Comparison of ENCODE assay signal across 8 cellular contexts in the genomic region with DNA sequence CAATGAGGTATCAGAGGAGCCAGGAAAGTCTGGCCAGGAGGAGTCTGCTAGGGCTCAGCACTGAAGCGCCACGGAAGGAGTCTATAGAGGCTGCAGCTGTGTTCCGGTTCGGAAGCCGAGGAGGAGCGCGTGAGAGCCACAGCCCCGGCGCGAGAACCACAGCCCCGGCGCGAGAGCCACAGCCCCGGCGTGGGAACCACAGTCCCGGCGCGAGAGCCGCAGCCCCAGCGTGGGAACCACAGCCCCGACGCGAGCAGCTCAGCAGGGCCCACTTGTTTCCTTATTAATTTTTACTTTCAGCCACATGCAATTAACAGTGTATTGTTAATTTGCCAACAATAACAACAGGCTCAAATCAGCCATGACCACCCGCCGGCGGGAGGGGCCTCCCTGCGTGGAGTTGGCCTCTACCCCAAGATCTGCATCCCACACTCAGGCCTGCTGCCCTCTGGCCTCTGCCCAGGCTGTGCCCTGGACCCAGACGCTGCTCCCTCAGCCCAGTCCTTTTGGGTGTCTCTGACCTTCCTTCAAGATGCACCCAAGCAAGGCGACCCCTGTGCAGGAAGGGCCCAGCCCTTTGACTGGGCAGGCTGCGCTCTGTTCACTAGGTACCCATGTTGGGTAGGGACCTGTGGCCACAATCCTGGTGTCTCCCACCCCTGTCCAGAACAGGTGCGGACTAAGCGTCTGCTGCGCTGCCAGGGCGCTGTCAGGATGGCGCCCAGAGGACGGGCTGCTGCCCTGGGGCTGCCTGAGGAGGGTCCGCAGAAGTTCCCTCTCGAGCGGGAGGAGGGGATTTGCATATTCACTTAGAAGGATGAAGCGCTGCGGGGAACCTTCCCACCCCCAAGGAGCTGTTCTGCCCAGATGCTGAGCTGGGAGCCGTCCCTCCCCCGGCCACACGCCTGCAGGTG.
DNase-seq lines count a peak whose midpoint lies in the region; ATAC-seq and TF ChIP-seq lines count a peak whose summit lies in the region.
"Had no signal": no experiment of that assay in that cellular context is flagged by ENCODE, and none has a peak within 500 bp of the region (broad histone marks: within the 10 kb centered on the region; RNA-seq: fewer than 3 reads in every experiment).

No MANE protein-coding gene starts in this region.

- peaks cover 34% of the 10 kb centered on the region for H3K27me3 ChIP-seq in GM23338 (ENCODE audit: insufficient read depth)
- H3K27me3 ChIP-seq in PC-3 (ENCODE audit: low read length), result peaks cover 51% of the 10 kb centered on the region

- H3K9me2 ChIP-seq in GM23338 (ENCODE audit: insufficient read depth), result no peaks in the 10 kb centered on the region
- H3K9me2 ChIP-seq in PC-3 (replicated peaks; ENCODE audit: low read length), result no peaks in the 10 kb centered on the region

- H4K20me1 ChIP-seq in GM23338 (replicated peaks; ENCODE audit: insufficient read depth), result no peaks in the 10 kb centered on the region; the same call in 1 of the 2 replicates
- H4K20me1 ChIP-seq in PC-3 (ENCODE audit: low read length), result no peaks in the 10 kb centered on the region

- peaks cover 8% of the 10 kb centered on the region for H3K4me1 ChIP-seq in GM23338 (ENCODE audit: insufficient read depth)
- no peaks in the 10 kb centered on the region for H3K4me1 ChIP-seq in PC-3 (ENCODE audit: insufficient read depth, low read length)

- CTCF ChIA-PET in activated B cell treated with CpG ODN at 0.5 μM for 24 hours (lab: Charles Lee), result interaction anchor here (0.7 to 2.1 kb wide), 7 partner anchors 14 to 773 kb away, joined by 3 to 7 read pairs (median 3); no protein-coding TSS in a partner anchor
- CTCF ChIA-PET in PC-3 (lab: Charles Lee), result interaction anchor here (0.5 to 0.7 kb wide), 3 partner anchors 57 to 132 kb away, joined by 3 to 9 read pairs (median 3); no protein-coding TSS in a partner anchor

- H3K27me3 Mint-ChIP-seq in GM23338 (ENCODE audit: insufficient read depth, low read depth, poor library complexity) (peaks cover 20% of the 10 kb centered on the region), activated B cell treated with CpG ODN at 0.5 μM for 24 hours (peaks cover 32% of the 10 kb centered on the region)
- H3K27me3 Mint-ChIP-seq in stimulated activated memory B cell treated with anti-CD40 and anti-IgM and Interleukin-4, amounts not matched to agents 10 μg/mL and 1 μg/mL and 100 μg/mL, for 72 hours, result peaks cover 59% of the 10 kb centered on the region

- H3K9me3 Mint-ChIP-seq in GM23338, result peaks cover 19% of the 10 kb centered on the region; the same call in 2 of the 3 replicates
- H3K9me3 Mint-ChIP-seq in activated B cell treated with CpG ODN at 0.5 μM for 24 hours, result peaks cover 14% of the 10 kb centered on the region
- H3K9me3 Mint-ChIP-seq in stimulated activated memory B cell treated with anti-CD40 and anti-IgM and Interleukin-4, amounts not matched to agents 10 μg/mL and 1 μg/mL and 100 μg/mL, for 72 hours, result peaks cover 10% of the 10 kb centered on the region

- H3K4me2 ChIP-seq in GM23338 (peak overlapping the region; percentile 90), PC-3 (ENCODE audit: low read length) (no peak overlapping the region)
- H3K4me2 ChIP-seq: smooth muscle cell had no signal

- intact Hi-C loops in activated B cell treated with CpG ODN at 0.5 μM for 24 hours (cut with micrococcal nuclease) (loop anchor here (1.0 kb wide), 2 partner anchors 534 to 774 kb away; no protein-coding TSS in a partner anchor), left cardiac atrium (cut with DNase I) (loop anchor here in 1 of 2 donors (10.0 kb wide), 1 partner anchor 115 kb away; the partner anchor contains the start of gene ADRA2C), PC-3 (cut with micrococcal nuclease) (no loop called here)

- H3K4me1 Mint-ChIP-seq in GM23338, result peaks cover 11% of the 10 kb centered on the region
- H3K4me1 Mint-ChIP-seq in activated B cell treated with CpG ODN at 0.5 μM for 24 hours, result peaks cover 15% of the 10 kb centered on the region
- peaks cover 20% of the 10 kb centered on the region for H3K4me1 Mint-ChIP-seq in stimulated activated memory B cell treated with anti-CD40 and anti-IgM and Interleukin-4, amounts not matched to agents 10 μg/mL and 1 μg/mL and 100 μg/mL, for 72 hours

- H3K27ac ChIP-seq in GM23338 (ENCODE audit: low read depth) (no peak overlapping the region), PC-3 (ENCODE audit: low read length) (no peak overlapping the region)

- H3K4me3 Mint-ChIP-seq in GM23338 (peak overlapping the region; percentile 45; the same call in 2 of the 3 replicates), activated B cell treated with CpG ODN at 0.5 μM for 24 hours (peak overlapping the region; percentile 47)
- peak overlapping the region; percentile 51 for H3K4me3 Mint-ChIP-seq in stimulated activated memory B cell treated with anti-CD40 and anti-IgM and Interleukin-4, amounts not matched to agents 10 μg/mL and 1 μg/mL and 100 μg/mL, for 72 hours

- peak overlapping the region; percentile 63 for H3K4me3 ChIP-seq in GM23338
- no peak overlapping the region for H3K4me3 ChIP-seq in PC-3 (ENCODE audit: low read length)
- H3K4me3 ChIP-seq: smooth muscle cell had no signal

- BruUV-seq in PC-3 (replicated peaks; lab: Mats Ljungman, UMichigan), result no TSS peak

- H3F3A ChIP-seq in GM23338 (replicated peaks; ENCODE audit: low read depth), result no peaks in the 10 kb centered on the region
- H3F3A ChIP-seq in PC-3 (ENCODE audit: low read length, unreplicated experiment), result no peaks in the 10 kb centered on the region

- H3K36me3 Mint-ChIP-seq in GM23338 (ENCODE audit: low read depth) (peaks cover 11% of the 10 kb centered on the region; the same call in 2 of the 3 replicates), activated B cell treated with CpG ODN at 0.5 μM for 24 hours (ENCODE audit: low read depth) (peaks cover 6% of the 10 kb centered on the region)
- peaks cover 11% of the 10 kb centered on the region for H3K36me3 Mint-ChIP-seq in stimulated activated memory B cell treated with anti-CD40 and anti-IgM and Interleukin-4, amounts not matched to agents 10 μg/mL and 1 μg/mL and 100 μg/mL, for 72 hours

- H3K79me2 ChIP-seq in GM23338 (replicated peaks; ENCODE audit: insufficient read depth) (no peaks in the 10 kb centered on the region), PC-3 (ENCODE audit: low read length) (no peaks in the 10 kb centered on the region)

- POLR2A ChIA-PET in activated B cell treated with CpG ODN at 0.5 μM for 24 hours (lab: Charles Lee) (interaction anchor here (0.7 kb wide), 1 partner anchor 30 kb away, joined by 3 read pairs; no protein-coding TSS in a partner anchor), PC-3 (lab: Charles Lee; ENCODE audit: unreplicated experiment) (no interaction called here)

- TF ChIP-seq CTCF in GM23338 (conservative IDR thresholded peaks at IDR 0.05; ENCODE audit: low read depth in 2 of 2), result no peak
- no peak for TF ChIP-seq CTCF in activated B cell treated with CpG ODN at 0.5 μM for 24 hours (IDR thresholded peaks at IDR 0.05)
- no peak for TF ChIP-seq CTCF in PC-3 (conservative IDR thresholded peaks at IDR 0.05; ENCODE audit: low read depth, low read length)

- DNase-seq in GM23338 (ENCODE audit: low spot score) (peak; percentile 57), activated B cell treated with CpG ODN at 0.5 μM for 24 hours (no peak), left cardiac atrium (no peak), MV-4-11 (lab: John Stamatoyannopoulos, UW) (no peak), PC-3 (no peak)

- peak; percentile 84 for ATAC-seq in GM23338
- ATAC-seq in activated B cell treated with CpG ODN at 0.5 μM for 24 hours (ENCODE audit: low read depth), result peak; percentile 57
- peak; percentile 27 to 56 for ATAC-seq in left cardiac atrium
- peak; percentile 67 for ATAC-seq in stimulated activated memory B cell treated with anti-CD40 and anti-IgM and Interleukin-4, amounts not matched to agents 10 μg/mL and 1 μg/mL and 100 μg/mL, for 72 hours
- ATAC-seq in HG03342 (IDR thresholded peaks at IDR 0.05; ENCODE audit: unreplicated experiment), result no peak
- no peak for ATAC-seq in PC-3

- H3K36me3 ChIP-seq in GM23338 (ENCODE audit: insufficient read depth) (no peaks in the 10 kb centered on the region), PC-3 (ENCODE audit: low read depth, low read length) (no peaks in the 10 kb centered on the region)

- peak overlapping the region; percentile 89 for H2AFZ ChIP-seq in GM23338
- H2AFZ ChIP-seq in PC-3 (ENCODE audit: low read length), result no peak overlapping the region

- no peaks in the 10 kb centered on the region for H3K9me3 ChIP-seq in PC-3 (ENCODE audit: low read length)

- H3K9ac ChIP-seq in PC-3 (ENCODE audit: low read length), result no peak overlapping the region

- H3K27ac Mint-ChIP-seq in GM23338 (no peak overlapping the region), activated B cell treated with CpG ODN at 0.5 μM for 24 hours (no peak overlapping the region)
- H3K27ac Mint-ChIP-seq in stimulated activated memory B cell treated with anti-CD40 and anti-IgM and Interleukin-4, amounts not matched to agents 10 μg/mL and 1 μg/mL and 100 μg/mL, for 72 hours, result no peak overlapping the region

TF ChIP-seq in GM23338, 12 proteins besides CTCF, POLR2A, EP300 and RAD21 (continues in another document):
- no peak for TF ChIP-seq STAT1 (IDR thresholded peaks at IDR 0.05; ENCODE audit: unreplicated experiment)

Comparison
In these comparisons a context has a peak if more than half of its experiments do, and no peak if none do; other contexts are left out.
1. ATAC-seq: peak in GM23338 (single experiment), activated B cell treated with CpG ODN at 0.5 μM for 24 hours (single experiment), left cardiac atrium (2 of 2) and stimulated activated memory B cell treated with anti-CD40 and anti-IgM and Interleukin-4, amounts not matched to agents 10 μg/mL and 1 μg/mL and 100 μg/mL, for 72 hours (single experiment); none in HG03342 (single experiment) and PC-3 (single experiment).
2. Peak in every context shown above with its lines, with median percentiles within 50 percentile points of each other: H3K4me3 Mint-ChIP-seq.